Comparison of ENCODE assay signal across 24 cellular contexts in genomic region chr9:88653926-88654325, GRCh38.
DNase-seq lines count a peak whose midpoint lies in the region; ATAC-seq, FAIRE-seq and TF ChIP-seq lines count a peak whose summit lies in the region.
"Had no signal": no experiment of that assay in that cellular context is flagged by ENCODE, and none has a peak within 500 bp of the region (broad histone marks: within the 10 kb centered on the region; RNA-seq: fewer than 3 reads in every experiment).

No MANE protein-coding gene starts in this region.

- H3K27ac ChIP-seq in osteoblast (ENCODE audit: low read depth, low read length) (peak overlapping the region; percentile 97), tibial nerve (peak overlapping the region in 1 of 4 donors; percentile 75)
- H3K27ac ChIP-seq: pancreas, suprapubic skin had no signal

- TF ChIP-seq EP300 in tibial nerve (IDR thresholded peaks at IDR 0.05), result no peak

- TF ChIP-seq CTCF in osteoblast (IDR thresholded peaks at IDR 0.05; ENCODE audit: extremely low read depth, low read depth, low read length), result no peak
- TF ChIP-seq CTCF in GM20000 (IDR thresholded peaks at IDR 0.05; ENCODE audit: extremely low read depth, missing control alignments), result no peak
- no peak for TF ChIP-seq CTCF in tibial nerve (IDR thresholded peaks at IDR 0.05)

- no peak for ATAC-seq in GM18511 (IDR thresholded peaks at IDR 0.05; ENCODE audit: unreplicated experiment)
- ATAC-seq: naive thymus-derived CD4-positive, alpha-beta T cell; pancreas; Right ventricle myocardium inferior had no signal

- DNase-seq in Ammon's horn (ENCODE audit: low spot score), result peak; percentile 34
- peak; percentile 24 for DNase-seq in LHCN-M2 (ENCODE audit: low read depth)
- peak; percentile 42 for DNase-seq in dedifferentiated amniotic fluid mesenchymal stem cell (ENCODE audit: extremely low spot score)
- DNase-seq in osteoblast (ENCODE audit: insufficient read length, low spot score, missing footprints), result no peak
- DNase-seq in GM19239 (ENCODE audit: insufficient read length, low spot score), result no peak
- no peak for DNase-seq in GM20000 (ENCODE audit: low spot score)
- no peak for DNase-seq in tibial nerve (ENCODE audit: low spot score in 2 of 2)
- DNase-seq: activated CD4-positive, alpha-beta T cell treated with anti-CD3 and anti-CD28 coated beads, Interleukin-2, amount 50 U/mL, for 1 hour; activated CD8-positive, alpha-beta memory T cell treated with anti-CD3 and anti-CD28 coated beads, Interleukin-2, amount 50 U/mL, for 4 hours; cerebellar nuclear complex; DND-41; GOT3; Kasumi-1; kidney glomerular epithelial cell; naive thymus-derived CD4-positive, alpha-beta T cell; NCI-H1105; NCI-H2081 treated with DMSO at 0.1 percent for 48 hours; pancreas; small intestine; T-helper 1 cell had no signal

- H2AFZ ChIP-seq in osteoblast (ENCODE audit: low read length), result peak overlapping the region; percentile 64

- peaks cover 52% of the 10 kb centered on the region for H3K4me1 ChIP-seq in osteoblast (ENCODE audit: insufficient read depth, low read length)
- peaks cover 0 to 40% (median 9%) of the 10 kb centered on the region in 4 donors for H3K4me1 ChIP-seq in tibial nerve
- H3K4me1 ChIP-seq: pancreas had no signal

- FAIRE-seq in GM19239 (lab: Jason Lieb, UNC), result no peak
- FAIRE-seq: frontal cortex, pancreas, small intestine had no signal

- H3K79me2 ChIP-seq in osteoblast (ENCODE audit: insufficient read depth, low read length), result no peaks in the 10 kb centered on the region

- no peak overlapping the region for H3K4me3 ChIP-seq in osteoblast (ENCODE audit: insufficient read depth, low read length)
- no peak overlapping the region for H3K4me3 ChIP-seq in tibial nerve
- H3K4me3 ChIP-seq: pancreas, suprapubic skin had no signal

- no peak for TF ChIP-seq POLR2A in tibial nerve (IDR thresholded peaks at IDR 0.05)

- H3K27me3 ChIP-seq in osteoblast (ENCODE audit: insufficient read depth, low read length), result no peaks in the 10 kb centered on the region
- H3K27me3 ChIP-seq in tibial nerve, result no peaks in the 10 kb centered on the region
- H3K27me3 ChIP-seq: pancreas, suprapubic skin had no signal

- 16 to 26% methylated on average over 1 of the region's 1 CpG for WGBS in tibial nerve, 2 donors

- no peaks in the 10 kb centered on the region for H3K36me3 ChIP-seq in osteoblast (ENCODE audit: insufficient read depth, low read length)
- no peaks in the 10 kb centered on the region for H3K36me3 ChIP-seq in tibial nerve
- H3K36me3 ChIP-seq: pancreas, suprapubic skin had no signal

- H4K20me1 ChIP-seq in osteoblast (ENCODE audit: insufficient read depth, low read length), result no peaks in the 10 kb centered on the region

- H3K9me3 ChIP-seq in osteoblast (ENCODE audit: low read depth, low read length) (no peaks in the 10 kb centered on the region), tibial nerve (peaks cover 0 to 6% (median 0%) of the 10 kb centered on the region in 4 donors)
- H3K9me3 ChIP-seq: pancreas had no signal

- peak overlapping the region; percentile 79 for H3K4me2 ChIP-seq in osteoblast (ENCODE audit: insufficient read depth, low read length)

Comparison
In these comparisons a context has a peak if more than half of its experiments do, and no peak if none do; other contexts are left out.
1. DNase-seq: peak in Ammon's horn (single experiment), LHCN-M2 (single experiment) and dedifferentiated amniotic fluid mesenchymal stem cell (single experiment); none in osteoblast (single experiment), GM19239 (single experiment), GM20000 (single experiment) and tibial nerve (0 of 2).